Comparison of ENCODE assay signal across 8 cellular contexts in genomic region chr10:132023092-132023811, GRCh38. TPM values are rescaled to one million over a fixed set of nuclear protein-coding genes. Genes with fewer than 3 reads are reported as not detected.
DNase-seq lines count a peak whose midpoint lies in the region; ATAC-seq and TF ChIP-seq lines count a peak whose summit lies in the region.

No MANE protein-coding gene starts in this region.

- DNase-seq in D341Med (ENCODE audit: low spot score): peak; percentile 78
- peak; percentile 40 for DNase-seq in NCI-H1092 treated with DMSO at 0.1 percent for 48 hours (lab: John Stamatoyannopoulos, UW)
- DNase-seq in WERI-Rb-1: peak; percentile 78
- peak; percentile 36 for DNase-seq in brain pericyte (ENCODE audit: low read depth, low spot score)
- DNase-seq in iPS-NIHi11 (ENCODE audit: low spot score): peak; percentile 88

- ATAC-seq in GM21619 (IDR thresholded peaks at IDR 0.05; ENCODE audit: unreplicated experiment) (peak; percentile 86), HG03457 (IDR thresholded peaks at IDR 0.05; ENCODE audit: unreplicated experiment) (no peak)

- H3K36me3 ChIP-seq in WERI-Rb-1: no peaks in the 10 kb centered on the region
- H3K36me3 ChIP-seq in skeletal muscle tissue (ENCODE audit: control insufficient read depth in 3 of 3, insufficient read depth in 3 of 3, low read length in 3 of 3): no peaks in the 10 kb centered on the region

- H3K4me3 ChIP-seq in WERI-Rb-1 (ENCODE audit: low read depth, low read length) (no peak overlapping the region), skeletal muscle tissue (ENCODE audit: low read length in 3 of 3) (peak overlapping the region; percentile 72 to 74 (median 72))

- H3K27ac ChIP-seq in WERI-Rb-1 (no peak overlapping the region), skeletal muscle tissue (ENCODE audit: low read depth, low read length) (no peak overlapping the region)

- peaks cover 7 to 10% (median 9%) of the 10 kb centered on the region in 3 donors for H3K4me1 ChIP-seq in skeletal muscle tissue (ENCODE audit: control insufficient read depth in 3 of 3, insufficient read depth in 3 of 3, low read length in 3 of 3)

- peak; percentile 85 for TF ChIP-seq CTCF in WERI-Rb-1 (IDR thresholded peaks at IDR 0.05; ENCODE audit: low read depth, low read length)

- H3K9ac ChIP-seq in skeletal muscle tissue (ENCODE audit: low read depth in 1 of 3, low read length in 3 of 3): peak overlapping the region; percentile 20 to 62 (median 48)

- H3K27me3 ChIP-seq in WERI-Rb-1 (ENCODE audit: insufficient read depth, low read depth, severe bottlenecking) (no peaks in the 10 kb centered on the region), skeletal muscle tissue (ENCODE audit: control insufficient read depth in 3 of 3, insufficient read depth in 3 of 3, low read length in 3 of 3) (peaks cover 5 to 17% (median 9%) of the 10 kb centered on the region in 3 donors)

- H3K9me3 ChIP-seq in WERI-Rb-1 (ENCODE audit: severe bottlenecking): no peaks in the 10 kb centered on the region
- H3K9me3 ChIP-seq in skeletal muscle tissue (ENCODE audit: control insufficient read depth in 3 of 3, low read length in 3 of 3): no peaks in the 10 kb centered on the region

RNA-seq across cellular contexts. Expression of gene BNIP3, which starts 41.5 kb away (rescaled TPM):
- 20.9 TPM for total RNA-seq in skeletal muscle tissue

RNA-seq across cellular contexts. Expression of gene JAKMIP3, which starts 42.5 kb away (rescaled TPM):
- under 0.01 TPM for total RNA-seq in skeletal muscle tissue

Comparison
In these comparisons a context has a peak if more than half of its experiments do, and no peak if none do; other contexts are left out.
1. DNase-seq: peak in every context shown above with its lines; median percentile 88 in iPS-NIHi11; 78 in D341Med; 78 in WERI-Rb-1; 40 in NCI-H1092 treated with DMSO at 0.1 percent for 48 hours; 36 in brain pericyte.